In genomic region chr3:58434990-58435389, GRCh38 we compare ENCODE assay signal across 9 cellular contexts. TPM values are rescaled to one million over a fixed set of nuclear protein-coding genes. Genes with fewer than 3 reads are reported as not detected.
A peak's percentile ranks its signal among the peaks of the same experiment; 100 is the strongest.
DNase-seq lines count a peak whose midpoint lies in the region; ATAC-seq and TF ChIP-seq lines count a peak whose summit lies in the region.
"Had no signal": no experiment of that assay in that cellular context is flagged by ENCODE, and none has a peak within 500 bp of the region (broad histone marks: within the 10 kb centered on the region; RNA-seq: fewer than 3 reads in every experiment).

No MANE protein-coding gene starts in this region.

- H3K27me3 Mint-ChIP-seq in activated CD4-positive, alpha-beta memory T cell treated with anti-CD3 and anti-CD28 coated beads, Interleukin-2, amount 10 ng/mL, durations not matched to agents 7 days and 5 days, result peaks cover 10% of the 10 kb centered on the region
- no peaks in the 10 kb centered on the region for H3K27me3 Mint-ChIP-seq in activated CD4-positive, alpha-beta memory T cell treated with anti-CD3 and anti-CD28 coated beads for 36 hours
- no peaks in the 10 kb centered on the region for H3K27me3 Mint-ChIP-seq in Calu3 (ENCODE audit: unreplicated experiment)
- H3K27me3 Mint-ChIP-seq in activated CD4-positive, alpha-beta T cell treated with anti-CD3 and anti-CD28 coated beads for 36 hours, result no peaks in the 10 kb centered on the region

- CTCF ChIA-PET in activated CD4-positive, alpha-beta memory T cell treated with anti-CD3 and anti-CD28 coated beads, Interleukin-2, amount 10 ng/mL, durations not matched to agents 7 days and 5 days (lab: Charles Lee), result interaction anchor here (1.7 kb wide), 1 partner anchor 56 kb away, joined by 4 read pairs; no protein-coding TSS in a partner anchor
- CTCF ChIA-PET in activated CD4-positive, alpha-beta memory T cell treated with anti-CD3 and anti-CD28 coated beads for 36 hours (lab: Charles Lee), result interaction anchor here (1.0 to 2.3 kb wide), 3 partner anchors 29 to 97 kb away, joined by 3 to 13 read pairs (median 6); partner anchors contain the start of gene KCTD6
- CTCF ChIA-PET in Calu3 (lab: Charles Lee), result no interaction called here
- CTCF ChIA-PET in activated CD4-positive, alpha-beta T cell treated with anti-CD3 and anti-CD28 coated beads for 36 hours (lab: Charles Lee), result interaction anchor here (0.7 to 2.5 kb wide), 3 partner anchors 10 to 96 kb away, joined by 3 to 8 read pairs (median 3); partner anchors contain the start of gene KCTD6

- H3K9me3 Mint-ChIP-seq in activated CD4-positive, alpha-beta memory T cell treated with anti-CD3 and anti-CD28 coated beads, Interleukin-2, amount 10 ng/mL, durations not matched to agents 7 days and 5 days, result no peaks in the 10 kb centered on the region
- no peaks in the 10 kb centered on the region for H3K9me3 Mint-ChIP-seq in activated CD4-positive, alpha-beta memory T cell treated with anti-CD3 and anti-CD28 coated beads for 36 hours
- H3K9me3 Mint-ChIP-seq in Calu3 (ENCODE audit: low read depth, unreplicated experiment), result no peaks in the 10 kb centered on the region
- no peaks in the 10 kb centered on the region for H3K9me3 Mint-ChIP-seq in activated CD4-positive, alpha-beta T cell treated with anti-CD3 and anti-CD28 coated beads for 36 hours (ENCODE audit: low read depth)

- H3K27me3 ChIP-seq in ascending aorta (no peaks in the 10 kb centered on the region), tibial nerve (no peaks in the 10 kb centered on the region)

- H3K4me3 Mint-ChIP-seq in activated CD4-positive, alpha-beta memory T cell treated with anti-CD3 and anti-CD28 coated beads, Interleukin-2, amount 10 ng/mL, durations not matched to agents 7 days and 5 days, result peak overlapping the region; percentile 4
- no peak overlapping the region for H3K4me3 Mint-ChIP-seq in activated CD4-positive, alpha-beta memory T cell treated with anti-CD3 and anti-CD28 coated beads for 36 hours
- no peak overlapping the region for H3K4me3 Mint-ChIP-seq in Calu3 (ENCODE audit: low read depth, unreplicated experiment)
- no peak overlapping the region for H3K4me3 Mint-ChIP-seq in activated CD4-positive, alpha-beta T cell treated with anti-CD3 and anti-CD28 coated beads for 36 hours

- H3K27ac Mint-ChIP-seq in activated CD4-positive, alpha-beta memory T cell treated with anti-CD3 and anti-CD28 coated beads, Interleukin-2, amount 10 ng/mL, durations not matched to agents 7 days and 5 days, result no peak overlapping the region
- H3K27ac Mint-ChIP-seq in activated CD4-positive, alpha-beta memory T cell treated with anti-CD3 and anti-CD28 coated beads for 36 hours, result no peak overlapping the region
- H3K27ac Mint-ChIP-seq in Calu3 (ENCODE audit: unreplicated experiment), result no peak overlapping the region
- no peak overlapping the region for H3K27ac Mint-ChIP-seq in activated CD4-positive, alpha-beta T cell treated with anti-CD3 and anti-CD28 coated beads for 36 hours

- 18 to 21% methylated on average over 1 of the region's 1 CpG for WGBS in tibial nerve, 2 donors

- H3K9me3 ChIP-seq in ascending aorta, result no peaks in the 10 kb centered on the region
- no peaks in the 10 kb centered on the region for H3K9me3 ChIP-seq in tibial nerve

- H3K27ac ChIP-seq in ascending aorta (peak overlapping the region; percentile 54 to 57), tibial nerve (peak overlapping the region in 3 of 4 donors; percentile 32 to 98 (median 92))

- H3K4me1 Mint-ChIP-seq in activated CD4-positive, alpha-beta memory T cell treated with anti-CD3 and anti-CD28 coated beads, Interleukin-2, amount 10 ng/mL, durations not matched to agents 7 days and 5 days, result peaks cover 28% of the 10 kb centered on the region
- H3K4me1 Mint-ChIP-seq in activated CD4-positive, alpha-beta memory T cell treated with anti-CD3 and anti-CD28 coated beads for 36 hours (ENCODE audit: low read depth), result peaks cover 24% of the 10 kb centered on the region
- H3K4me1 Mint-ChIP-seq in Calu3 (ENCODE audit: low read depth, unreplicated experiment), result peaks cover 17% of the 10 kb centered on the region
- peaks cover 24% of the 10 kb centered on the region for H3K4me1 Mint-ChIP-seq in activated CD4-positive, alpha-beta T cell treated with anti-CD3 and anti-CD28 coated beads for 36 hours

- POLR2A ChIA-PET in activated CD4-positive, alpha-beta memory T cell treated with anti-CD3 and anti-CD28 coated beads, Interleukin-2, amount 10 ng/mL, durations not matched to agents 7 days and 5 days (lab: Charles Lee), result interaction anchor here (1.3 to 2.8 kb wide), 3 partner anchors 57 to 879 kb away, joined by 3 to 21 read pairs (median 4); partner anchors contain the start of genes HTD2, KCTD6, PDE12 and RPP14
- POLR2A ChIA-PET in activated CD4-positive, alpha-beta memory T cell treated with anti-CD3 and anti-CD28 coated beads for 36 hours (lab: Charles Lee), result interaction anchor here (2.8 kb wide), 1 partner anchor 129 kb away, joined by 10 read pairs; the partner anchor contains the start of genes HTD2 and RPP14
- POLR2A ChIA-PET in activated CD4-positive, alpha-beta T cell treated with anti-CD3 and anti-CD28 coated beads for 36 hours (lab: Charles Lee), result no interaction called here

- TF ChIP-seq CTCF in ascending aorta (IDR thresholded peaks at IDR 0.05) (no peak), tibial nerve (IDR thresholded peaks at IDR 0.05) (no peak), Calu3 (IDR thresholded peaks at IDR 0.05; ENCODE audit: unreplicated experiment) (no peak)

- no peak for DNase-seq in activated CD4-positive, alpha-beta memory T cell treated with anti-CD3 and anti-CD28 coated beads, Interleukin-2, amount 10 ng/mL, durations not matched to agents 7 days and 5 days
- no peak for DNase-seq in activated CD4-positive, alpha-beta memory T cell treated with anti-CD3 and anti-CD28 coated beads for 36 hours
- peak in 1 of 2 donors; percentile 79 for DNase-seq in ascending aorta (ENCODE audit: low spot score in 2 of 2)
- peak; percentile 60 for DNase-seq in iPS-NIHi11 (ENCODE audit: low spot score)
- peak in 1 of 2 donors; percentile 11 for DNase-seq in tibial nerve (ENCODE audit: low spot score in 2 of 2)
- no peak for DNase-seq in Calu3
- DNase-seq in stimulated activated naive CD4-positive, alpha-beta T cell treated with Interleukin-2 at 50 U/mL for 16 hours (lab: John Stamatoyannopoulos, UW), result no peak
- no peak for DNase-seq in activated CD4-positive, alpha-beta T cell treated with anti-CD3 and anti-CD28 coated beads for 36 hours
- DNase-seq: left cardiac atrium had no signal

- H3K4me1 ChIP-seq in ascending aorta, result peaks cover 0 to 16% of the 10 kb centered on the region in 2 donors
- H3K4me1 ChIP-seq in tibial nerve, result peaks cover 0 to 42% (median 25%) of the 10 kb centered on the region in 4 donors

- peaks cover 16 to 18% of the 10 kb centered on the region in 2 donors for H3K36me3 ChIP-seq in ascending aorta
- H3K36me3 ChIP-seq in tibial nerve, result peaks cover 0 to 20% (median 0%) of the 10 kb centered on the region in 3 donors

- ATAC-seq in activated CD4-positive, alpha-beta T cell treated with anti-CD3 and anti-CD28 coated beads for 36 hours, result no peak
- ATAC-seq: left cardiac atrium had no signal

- H3K36me3 Mint-ChIP-seq in activated CD4-positive, alpha-beta memory T cell treated with anti-CD3 and anti-CD28 coated beads, Interleukin-2, amount 10 ng/mL, durations not matched to agents 7 days and 5 days (ENCODE audit: low read depth), result peaks cover 18% of the 10 kb centered on the region
- H3K36me3 Mint-ChIP-seq in activated CD4-positive, alpha-beta memory T cell treated with anti-CD3 and anti-CD28 coated beads for 36 hours, result peaks cover 7% of the 10 kb centered on the region
- peaks cover 22% of the 10 kb centered on the region for H3K36me3 Mint-ChIP-seq in Calu3 (ENCODE audit: insufficient read depth, unreplicated experiment)
- H3K36me3 Mint-ChIP-seq in activated CD4-positive, alpha-beta T cell treated with anti-CD3 and anti-CD28 coated beads for 36 hours (ENCODE audit: low read depth), result peaks cover 7% of the 10 kb centered on the region

- H3K4me3 ChIP-seq in ascending aorta (peak overlapping the region in 1 of 2 donors; percentile 9), tibial nerve (no peak overlapping the region)

- BruUV-seq in Calu3 (replicated peaks; lab: Mats Ljungman, UMichigan), result no TSS peak

- intact Hi-C loops in activated CD4-positive, alpha-beta memory T cell treated with anti-CD3 and anti-CD28 coated beads for 36 hours (cut with micrococcal nuclease), result loop anchor here (5.0 kb wide), 1 partner anchor 678 kb away; the partner anchor contains the start of gene SLMAP
- intact Hi-C loops in ascending aorta (cut with DNase I), result no loop called here
- intact Hi-C loops in Calu3 (cut with micrococcal nuclease; ENCODE audit: unreplicated experiment), result no loop called here
- intact Hi-C loops in activated CD4-positive, alpha-beta T cell treated with anti-CD3 and anti-CD28 coated beads for 36 hours (cut with DNase I, micrococcal nuclease), result loop anchor here in 1 of 2 experiments (5.0 to 10.0 kb wide), 4 partner anchors 258 to 878 kb away; partner anchors contain the start of genes ARF4, FLNB and PDE12

- TF ChIP-seq POLR2A in tibial nerve (IDR thresholded peaks at IDR 0.05), result no peak

- TF ChIP-seq EP300 in tibial nerve (IDR thresholded peaks at IDR 0.05), result peak in 1 of 2 donors; percentile 39

RNA-seq across cellular contexts. Expression of gene PDHB, which starts 1.4 kb away (rescaled TPM):
- total RNA-seq in activated CD4-positive, alpha-beta memory T cell treated with anti-CD3 and anti-CD28 coated beads, Interleukin-2, amount 10 ng/mL, durations not matched to agents 7 days and 5 days, result 10 to 100 TPM; 55.5 to 58.9 TPM
- total RNA-seq in activated CD4-positive, alpha-beta memory T cell treated with anti-CD3 and anti-CD28 coated beads for 36 hours, result 10 to 100 TPM; 55.6 to 56.3 TPM
- total RNA-seq in ascending aorta (30.7 TPM), tibial nerve (10 to 100 TPM; 49.8 to 66.7 (median 55.6) TPM), Calu3 (2022) (45.4 and 47.6 TPM in 2 replicates)
- total RNA-seq in activated CD4-positive, alpha-beta T cell treated with anti-CD3 and anti-CD28 coated beads for 36 hours, result 10 to 100 TPM; 42.7 to 50.7 TPM

RNA-seq across cellular contexts. Expression of gene KCTD6, which starts 56.9 kb away (rescaled TPM):
- 10 to 100 TPM in 1 of 2 experiments, 1 to 10 TPM in 1; 9.4 to 12.4 TPM for total RNA-seq in activated CD4-positive, alpha-beta memory T cell treated with anti-CD3 and anti-CD28 coated beads, Interleukin-2, amount 10 ng/mL, durations not matched to agents 7 days and 5 days
- total RNA-seq in activated CD4-positive, alpha-beta memory T cell treated with anti-CD3 and anti-CD28 coated beads for 36 hours, result 1 to 10 TPM; 8.0 to 8.6 TPM
- total RNA-seq in ascending aorta (6.6 TPM), tibial nerve (10 to 100 TPM; 16.1 to 19.4 (median 17.8) TPM), Calu3 (2022) (10.7 and 11.4 TPM in 2 replicates)
- total RNA-seq in activated CD4-positive, alpha-beta T cell treated with anti-CD3 and anti-CD28 coated beads for 36 hours, result 1 to 10 TPM; 7.1 to 7.9 TPM
